17 cellular contexts compared by ENCODE assay signal in genomic region chr2:11554430-11554764, GRCh38. TPM values are rescaled to one million over a fixed set of nuclear protein-coding genes. Genes with fewer than 3 reads are reported as not detected.
A peak's percentile ranks its signal among the peaks of the same experiment; 100 is the strongest.
DNase-seq lines count a peak whose midpoint lies in the region; ATAC-seq and TF ChIP-seq lines count a peak whose summit lies in the region.
"Had no signal": no experiment of that assay in that cellular context is flagged by ENCODE, and none has a peak within 500 bp of the region (broad histone marks: within the 10 kb centered on the region; RNA-seq: fewer than 3 reads in every experiment).

No MANE protein-coding gene starts in this region.

- peak overlapping the region; percentile 45 for H3K27ac ChIP-seq in cardiac muscle cell
- no peak overlapping the region for H3K27ac ChIP-seq in right atrium auricular region
- H3K27ac ChIP-seq in prostate gland: peak overlapping the region; percentile 79 to 80
- H3K27ac ChIP-seq: 22Rv1 had no signal

- ATAC-seq in HG03565 (IDR thresholded peaks at IDR 0.05; ENCODE audit: unreplicated experiment): peak; percentile 63

- H3K9me3 ChIP-seq in cardiac muscle cell (ENCODE audit: low read depth): no peaks in the 10 kb centered on the region
- H3K9me3 ChIP-seq in right atrium auricular region: no peaks in the 10 kb centered on the region
- H3K9me3 ChIP-seq in prostate gland: no peaks in the 10 kb centered on the region
- H3K9me3 ChIP-seq: BE2C had no signal

- H3K27ac Mint-ChIP-seq in endothelial cell (ENCODE audit: unreplicated experiment): peak overlapping the region; percentile 33
- H3K27ac Mint-ChIP-seq: activated T-helper 1 cell treated with anti-CD3 and anti-CD28 coated beads, Interleukin-12 subunit alpha, Interleukin-12 subunit beta, Interleukin-2, Interleukin-4 antibody, amounts not matched to agents 30 ng/mL and 10 ng/mL and 1 ng/mL, durations not matched to agents 14 hours and 24 hours and 36 hours; type B pancreatic cell had no signal

- peak overlapping the region; percentile 15 for H3K4me3 Mint-ChIP-seq in endothelial cell (ENCODE audit: unreplicated experiment)
- H3K4me3 Mint-ChIP-seq: activated T-helper 1 cell treated with anti-CD3 and anti-CD28 coated beads, Interleukin-12 subunit alpha, Interleukin-12 subunit beta, Interleukin-2, Interleukin-4 antibody, amounts not matched to agents 30 ng/mL and 10 ng/mL and 1 ng/mL, durations not matched to agents 14 hours and 24 hours and 36 hours; type B pancreatic cell had no signal

- no peaks in the 10 kb centered on the region for H3K27me3 Mint-ChIP-seq in endothelial cell (ENCODE audit: unreplicated experiment)
- H3K27me3 Mint-ChIP-seq: type B pancreatic cell had no signal

- CTCF ChIA-PET in HEK293T (lab: Yijun Ruan, JAX): interaction anchor here (0.7 kb wide), 1 partner anchor 94 kb away, joined by 3 read pairs; no protein-coding TSS in a partner anchor

- H3K4me1 ChIP-seq in cardiac muscle cell (ENCODE audit: low read depth) (peaks cover 47% of the 10 kb centered on the region), right atrium auricular region (no peaks in the 10 kb centered on the region), prostate gland (replicated peaks) (peaks cover 8% of the 10 kb centered on the region)

- POLR2A ChIA-PET in HEK293T (lab: Yijun Ruan, JAX): no interaction called here

- H3K36me3 ChIP-seq in cardiac muscle cell (no peaks in the 10 kb centered on the region), right atrium auricular region (no peaks in the 10 kb centered on the region), prostate gland (no peaks in the 10 kb centered on the region)

- H3K4me3 ChIP-seq in cardiac muscle cell (no peak overlapping the region), right atrium auricular region (no peak overlapping the region), prostate gland (no peak overlapping the region)

- DNase-seq in cardiac muscle cell (ENCODE audit: low read depth in 1 of 2, low spot score in 1 of 2): no peak
- no peak for DNase-seq in right atrium auricular region (ENCODE audit: low spot score)
- no peak for DNase-seq in endothelial cell (ENCODE audit: low spot score)
- no peak for DNase-seq in prostate gland (ENCODE audit: low spot score)
- no peak for DNase-seq in HEK293T (ENCODE audit: extremely low spot score)
- DNase-seq in COR-L47 (lab: John Stamatoyannopoulos, UW): no peak
- no peak for DNase-seq in HuH-7.5 (ENCODE audit: low spot score)
- DNase-seq: BE2C; effector CD4-positive, alpha-beta T cell; NCI-H1436 treated with DMSO at 0.1 percent for 48 hours; NCI-H2227 treated with DMSO at 0.1 percent for 48 hours; NK-92 treated with Interleukin-12 subunit alpha and Interleukin-12 subunit beta, amount 100 ng/mL, for 24 hours; stimulated activated naive CD4-positive, alpha-beta T cell treated with Interleukin-2 at 50 U/mL for 16 hours had no signal

- no peaks in the 10 kb centered on the region for H3K9me3 Mint-ChIP-seq in endothelial cell (ENCODE audit: unreplicated experiment)
- H3K9me3 Mint-ChIP-seq: activated T-helper 1 cell treated with anti-CD3 and anti-CD28 coated beads, Interleukin-12 subunit alpha, Interleukin-12 subunit beta, Interleukin-2, Interleukin-4 antibody, amounts not matched to agents 30 ng/mL and 10 ng/mL and 1 ng/mL, durations not matched to agents 14 hours and 24 hours and 36 hours had no signal

- 83% methylated on average over 4 of the region's 4 CpGs for WGBS in prostate gland

- H3K36me3 Mint-ChIP-seq in endothelial cell (ENCODE audit: low read depth, unreplicated experiment): peaks cover 7% of the 10 kb centered on the region

- no peaks in the 10 kb centered on the region for H3K27me3 ChIP-seq in cardiac muscle cell
- H3K27me3 ChIP-seq in right atrium auricular region: no peaks in the 10 kb centered on the region
- H3K27me3 ChIP-seq in prostate gland (replicated peaks; ENCODE audit: insufficient read depth): no peaks in the 10 kb centered on the region
- H3K27me3 ChIP-seq: BE2C had no signal

- TF ChIP-seq POLR2A in prostate gland (IDR thresholded peaks at IDR 0.05): no peak

- intact Hi-C loops in prostate gland (cut with DNase I): no loop called here

- no peak for TF ChIP-seq CTCF in cardiac muscle cell (IDR thresholded peaks at IDR 0.05; ENCODE audit: low read depth, low read length)
- TF ChIP-seq CTCF in right atrium auricular region (IDR thresholded peaks at IDR 0.05): no peak
- TF ChIP-seq CTCF in endothelial cell (IDR thresholded peaks at IDR 0.05; ENCODE audit: unreplicated experiment): no peak
- TF ChIP-seq CTCF in prostate gland (IDR thresholded peaks at IDR 0.05): no peak

- H3K4me1 Mint-ChIP-seq in endothelial cell (ENCODE audit: unreplicated experiment): peaks cover 37% of the 10 kb centered on the region

TF ChIP-seq in HEK293T, 16 proteins besides CTCF, POLR2A, EP300 and RAD21:
- TF ChIP-seq TARDBP (IDR thresholded peaks at IDR 0.05): no peak
- no peak for TF ChIP-seq SUZ12 (IDR thresholded peaks at IDR 0.05)
- no peak for TF ChIP-seq PKNOX1 (IDR thresholded peaks at IDR 0.05)
- no peak for TF ChIP-seq SP1 (IDR thresholded peaks at IDR 0.05)
- TF ChIP-seq ARNT (IDR thresholded peaks at IDR 0.05): no peak
- no peak for TF ChIP-seq LEF1 (IDR thresholded peaks at IDR 0.05; ENCODE audit: borderline replicate concordance)
- no peak for TF ChIP-seq ELF4 (IDR thresholded peaks at IDR 0.05)
- TF ChIP-seq L3MBTL2 (conservative IDR thresholded peaks at IDR 0.05): no peak

RNA-seq across cellular contexts. Expression of gene GREB1, which starts 20.6 kb away (rescaled TPM):
- total RNA-seq in cardiac muscle cell (32.6 and 50.5 TPM in 2 replicates), right atrium auricular region (1 to 10 TPM; 3.1 to 7.6 TPM), endothelial cell (ENCODE audit: unreplicated experiment) (35.9 TPM), prostate gland (100 to 1,000 TPM; 224 to 392 TPM)
- 27.1 and 36.8 TPM in 2 replicates for polyA plus RNA-seq in cardiac muscle cell

Comparison
In these comparisons a context has a peak if more than half of its experiments do, and no peak if none do; other contexts are left out.
1. H3K27ac ChIP-seq: peak in cardiac muscle cell (single experiment) and prostate gland (2 of 2); none in right atrium auricular region (0 of 2).